9 cellular contexts compared by ENCODE assay signal in genomic region chr5:83470920-83471404, GRCh38. TPM values are rescaled to one million over a fixed set of nuclear protein-coding genes. Genes with fewer than 3 reads are reported as not detected.
A peak's percentile ranks its signal among the peaks of the same experiment; 100 is the strongest.
DNase-seq lines count a peak whose midpoint lies in the region; ATAC-seq, FAIRE-seq and TF ChIP-seq lines count a peak whose summit lies in the region.
"Had no signal": no experiment of that assay in that cellular context is flagged by ENCODE, and none has a peak within 500 bp of the region (broad histone marks: within the 10 kb centered on the region; RNA-seq: fewer than 3 reads in every experiment).

No MANE protein-coding gene starts in this region.

- H3K27me3 Mint-ChIP-seq in osteocyte (ENCODE audit: unreplicated experiment) = peaks cover 37% of the 10 kb centered on the region
- peaks cover 65 to 66% of the 10 kb centered on the region in 2 donors for H3K27me3 Mint-ChIP-seq in CD4-positive, alpha-beta memory T cell

- intact Hi-C loops in esophagus muscularis mucosa (cut with DNase I) = loop anchor here (5.0 kb wide), 1 partner anchor 829 kb away; no protein-coding TSS in a partner anchor
- intact Hi-C loops in CD4-positive, alpha-beta memory T cell (cut with micrococcal nuclease) = no loop called here

- no peak for TF ChIP-seq POLR2A in esophagus muscularis mucosa (IDR thresholded peaks at IDR 0.05; ENCODE audit: low read depth)

- peak overlapping the region; percentile 67 for H3K27ac Mint-ChIP-seq in osteocyte (ENCODE audit: unreplicated experiment)
- no peak overlapping the region for H3K27ac Mint-ChIP-seq in CD4-positive, alpha-beta memory T cell
- H3K27ac Mint-ChIP-seq: effector memory CD8-positive, alpha-beta T cell had no signal

- H3K4me1 ChIP-seq in esophagus muscularis mucosa = peaks cover 27 to 46% (median 41%) of the 10 kb centered on the region in 4 donors
- peaks cover 36% of the 10 kb centered on the region for H3K4me1 ChIP-seq in CD4-positive, alpha-beta memory T cell (ENCODE audit: insufficient read depth, low read length)

- no peaks in the 10 kb centered on the region for H3K9me3 ChIP-seq in MG63
- no peaks in the 10 kb centered on the region for H3K9me3 ChIP-seq in esophagus muscularis mucosa
- no peaks in the 10 kb centered on the region for H3K9me3 ChIP-seq in CD4-positive, alpha-beta memory T cell (ENCODE audit: control insufficient read depth in 1 of 2, low read length in 2 of 2)

- H3K27me3 ChIP-seq in MG63 = peaks cover 8% of the 10 kb centered on the region; the same call in 1 of the 2 replicates
- H3K27me3 ChIP-seq in esophagus muscularis mucosa = peaks cover 0 to 70% (median 23%) of the 10 kb centered on the region in 4 donors
- peaks cover 46% of the 10 kb centered on the region for H3K27me3 ChIP-seq in CD4-positive, alpha-beta memory T cell (ENCODE audit: insufficient read depth, low read length)

- peak overlapping the region; percentile 92 for H3K4me3 Mint-ChIP-seq in osteocyte (ENCODE audit: unreplicated experiment)
- peak overlapping the region in 4 of 8 donors; percentile 36 to 72 (median 60) for H3K4me3 Mint-ChIP-seq in CD4-positive, alpha-beta memory T cell

- CTCF ChIA-PET in CD4-positive, alpha-beta memory T cell (lab: Charles Lee; ENCODE audit: partially characterized antibody) = interaction anchor here (0.9 kb wide), 1 partner anchor 1120 kb away, joined by 3 read pairs; no protein-coding TSS in a partner anchor

- peaks cover 26% of the 10 kb centered on the region for H3K4me1 Mint-ChIP-seq in osteocyte (ENCODE audit: unreplicated experiment)
- peaks cover 20 to 44% (median 33%) of the 10 kb centered on the region in 4 donors for H3K4me1 Mint-ChIP-seq in CD4-positive, alpha-beta memory T cell

- DNase-seq in D721Med (ENCODE audit: insufficient read length, low spot score) (no peak), MG63 (no peak), esophagus muscularis mucosa (ENCODE audit: extremely low spot score) (no peak), osteocyte (ENCODE audit: extremely low spot score, unreplicated experiment) (no peak), superior temporal gyrus (ENCODE audit: extremely low spot score) (no peak), NCI-H1417 (lab: John Stamatoyannopoulos, UW) (no peak)
- no peak for DNase-seq in CD4-positive, alpha-beta memory T cell
- DNase-seq: effector memory CD8-positive, alpha-beta T cell had no signal

- POLR2A ChIA-PET in CD4-positive, alpha-beta memory T cell (lab: Charles Lee; ENCODE audit: partially characterized antibody) = no interaction called here

- no peaks in the 10 kb centered on the region for H3K9me3 Mint-ChIP-seq in osteocyte (ENCODE audit: unreplicated experiment)
- H3K9me3 Mint-ChIP-seq in CD4-positive, alpha-beta memory T cell = peaks cover 0 to 4% (median 0%) of the 10 kb centered on the region in 8 donors
- H3K9me3 Mint-ChIP-seq: effector memory CD8-positive, alpha-beta T cell had no signal

- no peak for TF ChIP-seq EP300 in esophagus muscularis mucosa (IDR thresholded peaks at IDR 0.05)

- no peaks in the 10 kb centered on the region for H3K36me3 Mint-ChIP-seq in osteocyte (ENCODE audit: unreplicated experiment)
- no peaks in the 10 kb centered on the region for H3K36me3 Mint-ChIP-seq in CD4-positive, alpha-beta memory T cell

- H3K4me3 ChIP-seq in MG63 (peak overlapping the region; percentile 59), esophagus muscularis mucosa (peak overlapping the region; percentile 51 to 58 (median 54))
- no peak overlapping the region for H3K4me3 ChIP-seq in CD4-positive, alpha-beta memory T cell (ENCODE audit: low read length in 2 of 2)

- H3K36me3 ChIP-seq in MG63 (no peaks in the 10 kb centered on the region), esophagus muscularis mucosa (no peaks in the 10 kb centered on the region)
- H3K36me3 ChIP-seq in CD4-positive, alpha-beta memory T cell (ENCODE audit: insufficient read depth, low read length) = no peaks in the 10 kb centered on the region

- FAIRE-seq in D721Med (lab: Jason Lieb, UNC) = peak; percentile 21

- peak overlapping the region; percentile 48 to 72 (median 67) for H3K27ac ChIP-seq in esophagus muscularis mucosa (replicated peaks in 1 of 4)
- no peak overlapping the region for H3K27ac ChIP-seq in CD4-positive, alpha-beta memory T cell (ENCODE audit: low read depth, low read length)

- no peak for ATAC-seq in HG03520 (IDR thresholded peaks at IDR 0.05; ENCODE audit: unreplicated experiment)
- ATAC-seq: effector memory CD8-positive, alpha-beta T cell had no signal

- WGBS in esophagus muscularis mucosa = 9% methylated on average over 10 of the region's 12 CpGs

- TF ChIP-seq CTCF in D721Med (IDR thresholded peaks at IDR 0.05; ENCODE audit: insufficient read depth, missing control alignments) (no peak), esophagus muscularis mucosa (IDR thresholded peaks at IDR 0.05) (no peak), osteocyte (IDR thresholded peaks at IDR 0.05) (no peak)

RNA-seq across cellular contexts. Expression of gene VCAN, which starts 0.6 kb away (rescaled TPM):
- 26.6 and 36.9 TPM in 2 replicates for total RNA-seq in MG63 (2014; rRNA removed; shearing (Covaris generic); ENCODE audit: low replicate concordance)
- total RNA-seq in esophagus muscularis mucosa = 100 to 1,000 TPM in 1 of 4 donors, 10 to 100 TPM in 3; 66.9 to 117 (median 71.6) TPM
- total RNA-seq in osteocyte = 67.0 and 67.5 TPM in 2 replicates
- under 1 TPM; 0.06 to 0.09 TPM for total RNA-seq in CD4-positive, alpha-beta memory T cell
- under 1 TPM in 1 of 2 donors, not detected in 1; 0.05 TPM for polyA plus RNA-seq in CD4-positive, alpha-beta memory T cell

Comparison
In these comparisons a context has a peak if more than half of its experiments do, and no peak if none do; other contexts are left out.
1. H3K4me3 ChIP-seq: peak in MG63 (single experiment) and esophagus muscularis mucosa (4 of 4); none in CD4-positive, alpha-beta memory T cell (0 of 2).
2. RNA of gene VCAN, which starts 0.6 kb away (total RNA-seq): 66.9 to 117 TPM in esophagus muscularis mucosa, 67.0 to 67.5 TPM in osteocyte and 26.6 to 36.9 TPM in MG63; 0.06 to 0.09 TPM in CD4-positive, alpha-beta memory T cell; every median in the first group is over 10 times any median in the second.